In the genomic region with DNA sequence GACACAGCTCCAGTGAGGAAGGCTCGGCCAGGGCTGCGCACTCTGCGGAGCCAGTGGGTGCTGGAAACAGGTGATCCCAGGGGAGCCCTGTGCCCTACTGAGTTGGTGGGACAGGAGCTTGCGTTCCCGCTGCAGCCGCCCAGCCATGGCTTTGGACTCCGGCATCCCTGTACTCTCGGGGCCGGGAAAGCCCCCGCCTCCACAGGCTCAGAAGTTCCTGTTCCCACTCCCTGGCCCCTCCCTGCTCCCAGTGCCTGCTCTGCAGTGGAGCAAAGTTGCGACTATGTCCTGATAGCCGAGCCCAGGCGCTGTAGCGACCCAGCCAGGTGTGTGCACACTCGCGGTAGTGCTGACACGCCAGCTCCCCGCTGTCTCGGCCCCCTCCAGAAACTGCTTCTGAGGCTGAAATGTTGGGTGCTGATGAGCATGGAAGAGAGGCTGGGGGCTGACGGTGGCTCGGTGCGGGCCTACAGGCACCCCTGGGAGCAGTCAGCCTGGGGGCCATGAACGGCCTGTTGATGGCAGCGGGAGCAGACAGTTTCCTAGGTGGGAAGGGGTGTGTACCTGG, we compare ENCODE assay signal across 20 cellular contexts.
"Had no signal": no experiment of that assay in that cellular context is flagged by ENCODE, and none has a peak within 500 bp of the region (broad histone marks: within the 10 kb centered on the region; RNA-seq: fewer than 3 reads in every experiment).

No MANE protein-coding gene starts in this region.

- H3K27ac Mint-ChIP-seq: activated naive CD4-positive, alpha-beta T cell treated with anti-CD3 and anti-CD28 coated beads for 36 hours; activated T-helper 2 cell treated with anti-CD3 and anti-CD28 coated beads, Interferon-gamma antibody, Interleukin-2, Interleukin-4, amounts not matched to agents 10 μg/mL and 5 μg/mL and 100 μg/mL, durations not matched to agents 14 hours and 24 hours and 36 hours; mesothelial cell of epicardium; neural progenitor cell had no signal

- H3K36me3 Mint-ChIP-seq: mesothelial cell of epicardium, neural progenitor cell had no signal

- H3K4me1 Mint-ChIP-seq: neural progenitor cell had no signal

- H3K9me3 ChIP-seq: pancreas had no signal

- H3K4me1 ChIP-seq: neural progenitor cell, pancreas had no signal

- H3K4me3 Mint-ChIP-seq: activated naive CD4-positive, alpha-beta T cell treated with anti-CD3 and anti-CD28 coated beads for 36 hours; mesothelial cell of epicardium; neural progenitor cell had no signal

- ATAC-seq: esophagus mucosa, pancreas, SK-N-SH treated with all-trans-retinoic acid at 6 μM for 48 hours had no signal

- H3K27ac ChIP-seq: dorsolateral prefrontal cortex, hepatocyte, neural progenitor cell, pancreas had no signal

- DNase-seq: activated CD4-positive, alpha-beta T cell treated with anti-CD3 and anti-CD28 coated beads, Interleukin-2, amount 50 U/mL, for 4 hours; activated CD4-positive, CD25-positive, alpha-beta regulatory T cell treated with anti-CD3 and anti-CD28 coated beads, Interleukin-2, amount 50 U/mL, for 72 hours; activated naive CD4-positive, alpha-beta T cell treated with anti-CD3 and anti-CD28 coated beads for 36 hours; activated T-cell treated with anti-CD3 and anti-CD28 coated beads, Interleukin-2, amount 50 U/mL, for 1 hour; stimulated activated CD4-positive, alpha-beta T cell treated with anti-CD3 and anti-CD28 coated beads, Interleukin-4, amount 100 ng/mL, for 1 hour; stimulated activated naive CD4-positive, alpha-beta T cell; substantia nigra; T-helper 1 cell; T1000; trophoblast cell had no signal

- H3K4me3 ChIP-seq: dorsolateral prefrontal cortex, hepatocyte, lung, neural progenitor cell, pancreas had no signal

- H3K9ac ChIP-seq: neural progenitor cell had no signal

- H3K9me3 Mint-ChIP-seq: mesothelial cell of epicardium, neural progenitor cell had no signal

- H3K36me3 ChIP-seq: neural progenitor cell, pancreas had no signal

- FAIRE-seq: endometrium, pancreas had no signal
